24 cellular contexts compared by ENCODE assay signal in genomic region chr11:126658306-126659056, GRCh38.
"Had no signal": no experiment of that assay in that cellular context is flagged by ENCODE, and none has a peak within 500 bp of the region (broad histone marks: within the 10 kb centered on the region; RNA-seq: fewer than 3 reads in every experiment).

No MANE protein-coding gene starts in this region.

- ATAC-seq: heart right ventricle; left cardiac atrium; lower lobe of right lung; mucosa of descending colon; stimulated activated memory B cell treated with anti-CD40 and anti-IgM and Interleukin-4, amounts not matched to agents 10 μg/mL and 1 μg/mL and 100 μg/mL, for 72 hours; stimulated activated naive CD8-positive, alpha-beta T cell treated with anti-CD3 and anti-CD28 coated beads, Interleukin-15, Interleukin-2, amounts not matched to agents 100 U/mL and 50 U/mL, for 24 hours; upper lobe of right lung had no signal

- DNase-seq: effector memory CD4-positive, alpha-beta T cell; glutamatergic neuron; heart right ventricle; hippocampal formation; left cardiac atrium; left ventricle myocardium inferior; lower lobe of right lung; mucosa of descending colon; naive B cell; sigmoid colon; spleen; stimulated activated CD4-positive, alpha-beta T cell treated with anti-CD3 and anti-CD28 coated beads, Interleukin-4, amount 100 ng/mL, for 4 hours; stimulated activated naive CD8-positive, alpha-beta T cell treated with anti-CD3 and anti-CD28 coated beads, Interleukin-15, Interleukin-2, amounts not matched to agents 100 U/mL and 50 U/mL, for 24 hours; transverse colon; upper lobe of right lung; uterus had no signal

- H3K9me3 ChIP-seq: esophagus muscularis mucosa, heart right ventricle, left ventricle myocardium inferior, lower lobe of right lung, mucosa of descending colon, right atrium auricular region, sigmoid colon, spleen, transverse colon, upper lobe of right lung, uterus had no signal

- FAIRE-seq: colon, endothelial cell of umbilical vein, islet of Langerhans had no signal

- H3K27ac ChIP-seq: esophagus muscularis mucosa, heart right ventricle, left ventricle myocardium inferior, lower lobe of right lung, parathyroid adenoma, right atrium auricular region, sigmoid colon, skin epidermis, spleen, transverse colon, upper lobe of right lung, uterus had no signal

- H3K36me3 ChIP-seq: esophagus muscularis mucosa, heart right ventricle, left ventricle myocardium inferior, lower lobe of right lung, right atrium auricular region, sigmoid colon, spleen, transverse colon, upper lobe of right lung, uterus had no signal

- H3K4me3 ChIP-seq: esophagus muscularis mucosa, heart right ventricle, left ventricle myocardium inferior, lower lobe of right lung, mucosa of descending colon, right atrium auricular region, sigmoid colon, skin epidermis, spleen, transverse colon, upper lobe of right lung, uterus had no signal

- H2AFZ ChIP-seq: parathyroid adenoma had no signal

- H3K4me1 ChIP-seq: left ventricle myocardium inferior, lower lobe of right lung, parathyroid adenoma, sigmoid colon, spleen, transverse colon, upper lobe of right lung, uterus had no signal

- H3K79me2 ChIP-seq: parathyroid adenoma had no signal

- H3K9ac ChIP-seq: parathyroid adenoma had no signal

- H3K27me3 ChIP-seq: right atrium auricular region, sigmoid colon, upper lobe of right lung, uterus had no signal
